9 cellular contexts compared by ENCODE assay signal in genomic region chr9:36136894-36137391, GRCh38. TPM values are rescaled to one million over a fixed set of nuclear protein-coding genes. Genes with fewer than 3 reads are reported as not detected.
DNase-seq lines count a peak whose midpoint lies in the region; ATAC-seq and TF ChIP-seq lines count a peak whose summit lies in the region.
"Had no signal": no experiment of that assay in that cellular context is flagged by ENCODE, and none has a peak within 500 bp of the region (broad histone marks: within the 10 kb centered on the region; RNA-seq: fewer than 3 reads in every experiment).

No MANE protein-coding gene starts in this region.

- H3K9me3 ChIP-seq in heart left ventricle: no peaks in the 10 kb centered on the region

- peak; percentile 25 for ATAC-seq in HG02973 (IDR thresholded peaks at IDR 0.05; ENCODE audit: unreplicated experiment)
- peak in 3 of 4 donors; percentile 7 to 25 (median 10) for ATAC-seq in heart left ventricle

- DNase-seq in DMS 273 (lab: John Stamatoyannopoulos, UW; ENCODE audit: unreplicated experiment) (peak; percentile 64), DMS 273 treated with DMSO at 0.1 percent for 48 hours (lab: John Stamatoyannopoulos, UW) (no peak), heart left ventricle (peak in 1 of 5 donors; percentile 70), SK-N-DZ (ENCODE audit: low spot score) (no peak)
- DNase-seq in stimulated activated CD4-positive, alpha-beta T cell treated with anti-CD3 and anti-CD28 coated beads, Interleukin-4, amount 100 ng/mL, for 24 hours: no peak

- intact Hi-C loops in heart left ventricle (cut with DNase I): no loop called here

- H3K4me1 ChIP-seq in heart left ventricle: peaks cover 0 to 59% (median 22%) of the 10 kb centered on the region in 12 donors
- H3K4me1 ChIP-seq in rectal smooth muscle tissue (ENCODE audit: control insufficient read depth, insufficient read depth, low read length): peaks cover 21% of the 10 kb centered on the region

- H3K9ac ChIP-seq in rectal smooth muscle tissue (ENCODE audit: low read length): peak overlapping the region; percentile 64

- 1 to 2% (median 1%) methylated on average over 23 to 40 of the region's 40 CpGs for WGBS in heart left ventricle, 4 donors

- H3K36me3 ChIP-seq in heart left ventricle (no peaks in the 10 kb centered on the region), rectal smooth muscle tissue (ENCODE audit: control insufficient read depth, insufficient read depth, low read length) (no peaks in the 10 kb centered on the region)

- no peak for TF ChIP-seq POLR2A in heart left ventricle (IDR thresholded peaks at IDR 0.05)

- H3K27me3 ChIP-seq in heart left ventricle (peaks cover 0 to 19% (median 0%) of the 10 kb centered on the region in 9 donors), rectal smooth muscle tissue (ENCODE audit: control insufficient read depth, insufficient read depth, low read length) (no peaks in the 10 kb centered on the region)

- no peak for TF ChIP-seq CTCF in WI38 (IDR thresholded peaks at IDR 0.05; ENCODE audit: low read depth, low read length)
- no peak for TF ChIP-seq CTCF in heart left ventricle (IDR thresholded peaks at IDR 0.05)

- H3K4me3 ChIP-seq in WI38 (ENCODE audit: low read depth, low read length) (peak overlapping the region; percentile 77), heart left ventricle (peak overlapping the region; percentile 60 to 97 (median 80)), rectal smooth muscle tissue (ENCODE audit: low read length) (peak overlapping the region; percentile 69)

- H3K27ac ChIP-seq in heart left ventricle (peak overlapping the region in 10 of 12 donors; percentile 14 to 89 (median 72)), rectal smooth muscle tissue (ENCODE audit: low read depth, low read length) (peak overlapping the region; percentile 86)
- H3K27ac ChIP-seq: 22Rv1 had no signal

RNA-seq across cellular contexts. Expression of gene GLIPR2, which starts 0.4 kb away (rescaled TPM):
- 10 to 100 TPM in 3 of 9 donors, 1 to 10 TPM in 6; 4.7 to 33.0 (median 7.6) TPM for total RNA-seq in heart left ventricle
- polyA plus RNA-seq in heart left ventricle: 10 to 100 TPM in 1 of 2 donors, 1 to 10 TPM in 1; 4.9 to 15.2 TPM
- polyA plus RNA-seq in SK-N-DZ (2014; cell fraction: cytosol; rRNA removed): 20.3 and 26.8 TPM in 2 replicates
- 8.6 and 12.2 TPM in 2 replicates for polyA plus RNA-seq in SK-N-DZ (2014; cell fraction: nucleus; rRNA removed)

RNA-seq across cellular contexts. Expression of gene CCIN, which starts 32.2 kb away (rescaled TPM):
- total RNA-seq in heart left ventricle: under 1 TPM in 4 of 9 donors, not detected in 5; 0.09 to 0.20 (median 0.15) TPM
- polyA plus RNA-seq in heart left ventricle: under 1 TPM in 1 of 2 donors, not detected in 1; 0.25 TPM
- polyA plus RNA-seq in SK-N-DZ (2014; cell fraction: cytosol; rRNA removed): 0.06 TPM in 1 of 2 replicates, not detected in the other
- polyA plus RNA-seq in SK-N-DZ (2014; cell fraction: nucleus; rRNA removed): 0.09 TPM in 1 of 2 replicates, not detected in the other

RNA-seq across cellular contexts. Expression of gene CLTA, which starts 53.8 kb away (rescaled TPM):
- 100 to 1,000 TPM in 1 of 9 donors, 10 to 100 TPM in 8; 43.8 to 123 (median 61.8) TPM for total RNA-seq in heart left ventricle
- 100 to 1,000 TPM in 1 of 2 donors, 10 to 100 TPM in 1; 40.8 to 139 TPM for polyA plus RNA-seq in heart left ventricle
- 520 and 537 TPM in 2 replicates for polyA plus RNA-seq in SK-N-DZ (2014; cell fraction: cytosol; rRNA removed)
- polyA plus RNA-seq in SK-N-DZ (2014; cell fraction: nucleus; rRNA removed): 198 and 245 TPM in 2 replicates
